Comparison of ENCODE assay signal across 11 cellular contexts in the genomic region with DNA sequence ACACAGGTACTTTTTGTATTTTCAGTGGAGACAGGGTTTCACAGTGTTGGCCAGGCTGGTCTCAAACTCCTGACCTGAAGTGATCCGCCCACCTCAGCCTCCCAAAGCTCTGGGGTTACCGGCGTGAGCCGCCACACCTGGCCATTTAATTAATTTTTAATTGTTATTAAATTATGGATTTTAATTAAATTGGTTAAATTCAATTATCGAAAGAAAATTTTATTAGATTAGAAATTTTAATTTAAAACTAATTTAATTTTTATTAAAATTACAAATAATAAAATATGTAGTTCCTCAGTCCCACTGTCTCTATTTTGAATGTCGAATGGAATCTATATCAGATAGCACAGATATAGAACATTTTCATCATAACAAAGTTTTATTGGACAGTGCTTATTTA.
"Had no signal": no experiment of that assay in that cellular context is flagged by ENCODE, and none has a peak within 500 bp of the region (broad histone marks: within the 10 kb centered on the region; RNA-seq: fewer than 3 reads in every experiment).

No MANE protein-coding gene starts in this region.

- H3K36me3 ChIP-seq: HAP-1 had no signal

- H3K4me3 ChIP-seq: GM23248, GM23338, HAP-1 had no signal

- DNase-seq: GM23248, GOT3, H7, H9, HCEC 1CT, HFFc6 had no signal

- FAIRE-seq: H1, H54 had no signal

- H3K9me3 Mint-ChIP-seq: GM23338, H9 had no signal

- H3K4me1 ChIP-seq: HAP-1 had no signal

- H3K27ac Mint-ChIP-seq: GM23338, H9, HFFc6 had no signal

- H3K9me3 ChIP-seq: HAP-1 had no signal

- ATAC-seq: GM23338, HCT116 had no signal

- H3K4me1 Mint-ChIP-seq: GM23338 had no signal

- H3K4me3 Mint-ChIP-seq: GM23338, H9, HFFc6 had no signal

- H3K9ac ChIP-seq: GM23248 had no signal

- H3K27ac ChIP-seq: GM23248 had no signal
